In the genomic region with DNA sequence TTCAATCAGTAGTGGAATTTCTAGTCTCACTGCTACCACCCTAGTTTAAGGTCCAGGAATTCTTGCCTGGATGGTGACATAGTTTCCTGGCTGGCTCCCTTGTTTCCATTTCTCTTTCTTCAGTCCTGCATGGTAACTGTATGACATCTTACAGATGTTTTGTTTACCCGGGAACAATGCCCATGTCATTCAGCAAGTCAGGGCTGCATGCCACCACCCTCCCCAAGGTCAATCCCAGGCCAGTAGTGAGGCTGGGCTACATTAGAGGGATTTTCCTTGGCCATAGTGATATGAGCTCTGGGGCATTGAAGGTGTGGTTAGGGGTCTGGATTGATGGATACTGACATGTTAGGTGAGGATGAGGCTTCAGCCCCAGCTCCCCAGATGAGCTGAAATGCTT, we compare ENCODE assay signal across 16 cellular contexts.
DNase-seq lines count a peak whose midpoint lies in the region; ATAC-seq and TF ChIP-seq lines count a peak whose summit lies in the region.
"Had no signal": no experiment of that assay in that cellular context is flagged by ENCODE, and none has a peak within 500 bp of the region (broad histone marks: within the 10 kb centered on the region; RNA-seq: fewer than 3 reads in every experiment).

No MANE protein-coding gene starts in this region.

- H2BK5ac ChIP-seq in mesenchymal stem cell (ENCODE audit: low read depth, low read length, poor library complexity, severe bottlenecking) = no peak overlapping the region

- H3K4me3 ChIP-seq in breast epithelium (no peak overlapping the region), GM23248 (no peak overlapping the region), fibroblast of the aortic adventitia (ENCODE audit: low read depth, low read length) (no peak overlapping the region), mesenchymal stem cell (ENCODE audit: insufficient read depth in 1 of 2, low read depth in 1 of 2, low read length in 2 of 2) (no peak overlapping the region), mucosa of descending colon (no peak overlapping the region)
- H3K4me3 ChIP-seq: HAP-1 had no signal

- H3K4me1 Mint-ChIP-seq in MCF 10A (ENCODE audit: insufficient read depth, unreplicated experiment) = no peaks in the 10 kb centered on the region
- H3K4me1 Mint-ChIP-seq: CD14-positive monocyte had no signal

- no peak overlapping the region for H3K18ac ChIP-seq in mesenchymal stem cell (ENCODE audit: low read depth in 1 of 2, low read length in 2 of 2)

- H3K9me3 ChIP-seq in breast epithelium (no peaks in the 10 kb centered on the region), GM23248 (ENCODE audit: low read depth) (no peaks in the 10 kb centered on the region), mesenchymal stem cell (ENCODE audit: control insufficient read depth, low read length) (no peaks in the 10 kb centered on the region), mucosa of descending colon (no peaks in the 10 kb centered on the region)
- H3K9me3 ChIP-seq: HAP-1 had no signal

- H3K36me3 ChIP-seq in breast epithelium = no peaks in the 10 kb centered on the region
- H3K36me3 ChIP-seq in GM23248 (ENCODE audit: low read depth) = no peaks in the 10 kb centered on the region
- peaks cover 0 to 6% of the 10 kb centered on the region in 2 experiments for H3K36me3 ChIP-seq in mesenchymal stem cell (ENCODE audit: control insufficient read depth in 1 of 2, insufficient read depth in 2 of 2, low read depth in 1 of 2, low read length in 2 of 2)
- H3K36me3 ChIP-seq in mucosa of descending colon (ENCODE audit: low read depth) = no peaks in the 10 kb centered on the region
- H3K36me3 ChIP-seq: HAP-1 had no signal

- H4K91ac ChIP-seq in mesenchymal stem cell (ENCODE audit: low read length) = peak overlapping the region; percentile 66

- no peaks in the 10 kb centered on the region for H4K20me1 ChIP-seq in GM23248 (ENCODE audit: insufficient read depth)

- no peak overlapping the region for H3K4me3 Mint-ChIP-seq in MCF 10A (ENCODE audit: unreplicated experiment)
- H3K4me3 Mint-ChIP-seq: CD14-positive monocyte; CD8-positive, alpha-beta T cell had no signal

- no peaks in the 10 kb centered on the region for H3K79me1 ChIP-seq in mesenchymal stem cell (replicated peaks; ENCODE audit: low read length, poor library complexity, severe bottlenecking)

- peak overlapping the region in 1 of 2 experiments; percentile 61 for H3K14ac ChIP-seq in mesenchymal stem cell (ENCODE audit: low read length in 2 of 2)

- no peak for ATAC-seq in GM19463 (IDR thresholded peaks at IDR 0.05; ENCODE audit: unreplicated experiment)
- no peak for ATAC-seq in mucosa of descending colon
- ATAC-seq: CD8-positive, alpha-beta T cell had no signal

- no peaks in the 10 kb centered on the region for H3K9me2 ChIP-seq in GM23248 (ENCODE audit: insufficient read depth)

- no TSS peak for BruUV-seq in MCF 10A (replicated peaks; lab: Mats Ljungman, UMichigan)

- WGBS in GM23248 (ENCODE audit: low coverage in 1 of 2, low lambda C conversion rate in 2 of 2, missing lambda C conversion rate in 2 of 2), 2 experiments = 26 to 37% methylated on average over 1 of the region's 1 CpG
- WGBS in mesenchymal stem cell = 91% methylated on average over 1 of the region's 1 CpG

- H2BK120ac ChIP-seq in mesenchymal stem cell (ENCODE audit: low read depth, low read length) = no peak overlapping the region

- H3K27ac Mint-ChIP-seq in MCF 10A (ENCODE audit: low read depth, unreplicated experiment) = no peak overlapping the region
- H3K27ac Mint-ChIP-seq: CD8-positive, alpha-beta T cell had no signal

- no peak overlapping the region for H3K23ac ChIP-seq in mesenchymal stem cell (ENCODE audit: low read length in 2 of 2)

- DNase-seq in MCF 10A (ENCODE audit: unreplicated experiment) (peak; percentile 16), breast epithelium (ENCODE audit: low spot score in 2 of 2) (no peak), GM23248 (peak; percentile 21), fibroblast of the aortic adventitia (ENCODE audit: low read depth) (peak; percentile 68), mesenchymal stem cell (no peak), mucosa of descending colon (no peak), posterior vena cava (ENCODE audit: low spot score) (no peak)
- DNase-seq: CD8-positive, alpha-beta T cell; COR-L47; DMS153; DMS79 treated with DMSO at 0.1 percent for 48 hours; EL had no signal

- H3K4ac ChIP-seq in mesenchymal stem cell (ENCODE audit: low read depth in 1 of 2, low read length in 2 of 2) = no peak overlapping the region

- H2BK15ac ChIP-seq in mesenchymal stem cell (ENCODE audit: low read depth, poor library complexity, severe bottlenecking) = no peak overlapping the region

- H3F3A ChIP-seq in GM23248 (ENCODE audit: insufficient read depth) = peaks cover 8% of the 10 kb centered on the region; the same call in 1 of the 2 replicates

- TF ChIP-seq POLR2A in breast epithelium (IDR thresholded peaks at IDR 0.05) = no peak

- CTCF ChIA-PET in MCF 10A (lab: Yijun Ruan, JAX) = interaction anchor here (0.9 kb wide), 1 partner anchor 278 kb away, joined by 3 read pairs; no protein-coding TSS in a partner anchor

- H3K36me3 Mint-ChIP-seq in MCF 10A (ENCODE audit: insufficient read depth, unreplicated experiment) = no peaks in the 10 kb centered on the region
- H3K36me3 Mint-ChIP-seq: CD14-positive monocyte; CD8-positive, alpha-beta T cell had no signal

- H2AFZ ChIP-seq in GM23248 (no peak overlapping the region), mesenchymal stem cell (ENCODE audit: low read depth, low read length) (no peak overlapping the region)

- no peak overlapping the region for H2BK12ac ChIP-seq in mesenchymal stem cell (ENCODE audit: low read length in 2 of 2)

- H3K4me1 ChIP-seq in breast epithelium (no peaks in the 10 kb centered on the region), GM23248 (ENCODE audit: insufficient read depth) (peaks cover 14% of the 10 kb centered on the region), mesenchymal stem cell (ENCODE audit: control insufficient read depth, insufficient read depth, low read depth, low read length) (no peaks in the 10 kb centered on the region), mucosa of descending colon (ENCODE audit: low read depth) (no peaks in the 10 kb centered on the region)
- H3K4me1 ChIP-seq: HAP-1 had no signal

- no peak for TF ChIP-seq CTCF in MCF 10A (IDR thresholded peaks at IDR 0.05; ENCODE audit: unreplicated experiment)
- TF ChIP-seq CTCF in breast epithelium (IDR thresholded peaks at IDR 0.05) = no peak
- no peak for TF ChIP-seq CTCF in fibroblast of the aortic adventitia (IDR thresholded peaks at IDR 0.05; ENCODE audit: insufficient read depth, low read length)
- TF ChIP-seq CTCF in mucosa of descending colon (IDR thresholded peaks at IDR 0.05) = no peak

- no peak overlapping the region for H2AK5ac ChIP-seq in mesenchymal stem cell (ENCODE audit: low read length, severe bottlenecking)

- in situ Hi-C loops in GM23248 (cut with MboI) = no loop called here

- H3K9ac ChIP-seq in GM23248 (no peak overlapping the region), mesenchymal stem cell (ENCODE audit: low read length) (no peak overlapping the region)

- POLR2A ChIA-PET in MCF 10A (lab: Yijun Ruan, JAX) = interaction anchor here (1.6 kb wide), 1 partner anchor 11 kb away, joined by 4 read pairs; no protein-coding TSS in a partner anchor

- H3K9me3 Mint-ChIP-seq in MCF 10A (ENCODE audit: unreplicated experiment) = no peaks in the 10 kb centered on the region
- H3K9me3 Mint-ChIP-seq: CD14-positive monocyte; CD8-positive, alpha-beta T cell had no signal

- no peaks in the 10 kb centered on the region for H3K79me2 ChIP-seq in GM23248 (ENCODE audit: insufficient read depth)

- no peak overlapping the region for H4K8ac ChIP-seq in mesenchymal stem cell (ENCODE audit: low read length)

- H3K4me2 ChIP-seq in GM23248 (ENCODE audit: unreplicated experiment) (no peak overlapping the region), mesenchymal stem cell (ENCODE audit: low read length, poor library complexity, severe bottlenecking) (no peak overlapping the region)

- no peak overlapping the region for H3K27ac ChIP-seq in breast epithelium
- H3K27ac ChIP-seq in GM23248 = no peak overlapping the region
- H3K27ac ChIP-seq in mesenchymal stem cell (ENCODE audit: low read length, poor library complexity, severe bottlenecking) = no peak overlapping the region
- H3K27ac ChIP-seq: 22Rv1 had no signal

- peaks cover 0 to 65% of the 10 kb centered on the region in 2 donors for H3K27me3 ChIP-seq in breast epithelium
- H3K27me3 ChIP-seq in GM23248 (replicated peaks; ENCODE audit: insufficient read depth) = no peaks in the 10 kb centered on the region
- H3K27me3 ChIP-seq in mesenchymal stem cell (ENCODE audit: control insufficient read depth in 1 of 2, insufficient read depth in 1 of 2, low read length in 2 of 2) = peaks cover 0 to 56% of the 10 kb centered on the region in 2 experiments

- peaks cover 60% of the 10 kb centered on the region for H3K27me3 Mint-ChIP-seq in MCF 10A (ENCODE audit: insufficient read depth, unreplicated experiment)

- intact Hi-C loops in MCF 10A (cut with micrococcal nuclease) = no loop called here
- intact Hi-C loops in breast epithelium (cut with DNase I; ENCODE audit: low total_unique reads) = no loop called here
- intact Hi-C loops in mucosa of descending colon (cut with DNase I, micrococcal nuclease) = no loop called here
- intact Hi-C loops in posterior vena cava (cut with DNase I) = loop anchor here in 1 of 2 donors (10.0 kb wide), 1 partner anchor 169 kb away; no protein-coding TSS in a partner anchor

Comparison
In these comparisons a context has a peak if more than half of its experiments do, and no peak if none do; other contexts are left out.
1. DNase-seq: peak in MCF 10A (single experiment), GM23248 (single experiment) and fibroblast of the aortic adventitia (single experiment); none in breast epithelium (0 of 2), mesenchymal stem cell (single experiment), mucosa of descending colon (0 of 3) and posterior vena cava (single experiment).